In the genomic region with DNA sequence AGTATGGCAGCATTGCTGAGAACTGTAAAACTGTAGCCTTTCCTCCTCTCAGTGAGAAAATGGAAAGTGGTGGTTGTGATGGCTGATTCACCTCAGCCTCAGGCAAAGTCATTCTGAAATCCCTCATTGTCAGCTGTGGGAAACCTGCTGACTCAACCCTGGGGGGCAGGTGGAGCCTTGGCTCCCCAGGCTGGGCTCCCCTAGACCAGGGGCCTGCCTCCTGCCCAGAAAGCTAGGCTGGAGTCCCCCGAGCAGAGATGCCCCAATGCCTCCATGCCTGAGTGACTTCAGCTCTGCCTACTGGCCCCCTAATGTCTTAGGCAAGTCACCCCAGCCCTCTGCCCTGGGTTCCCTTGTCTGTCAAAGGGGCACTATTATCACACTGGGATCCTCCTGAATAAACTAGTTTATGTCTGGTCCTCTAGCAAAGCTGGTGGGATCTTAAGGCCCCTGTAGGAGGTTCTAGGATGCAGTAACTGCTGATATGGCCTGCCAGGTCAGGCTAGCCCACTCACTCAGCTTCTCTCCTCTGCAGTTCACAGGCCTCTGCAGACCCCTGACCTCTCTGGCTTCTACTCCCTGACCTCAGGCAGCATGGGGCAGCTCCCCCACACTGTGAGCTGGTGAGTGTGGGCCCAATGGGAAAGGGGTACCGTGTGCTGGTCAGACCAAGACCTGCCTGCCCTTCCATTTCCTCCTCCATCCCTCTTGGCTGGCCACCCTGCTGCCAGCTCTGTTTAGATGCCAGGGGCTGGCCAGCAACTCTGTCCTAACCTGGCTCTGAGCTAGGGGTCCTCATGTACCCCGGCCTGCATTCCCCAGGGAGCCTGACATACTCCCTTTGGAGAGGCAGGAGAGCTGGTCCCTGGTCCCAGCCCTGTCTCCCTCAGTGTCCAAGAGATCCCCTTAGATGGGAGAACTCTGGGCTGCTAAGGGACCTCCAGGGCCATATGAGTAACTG, we compare ENCODE assay signal across 8 cellular contexts. TPM values are rescaled to one million over a fixed set of nuclear protein-coding genes. Genes with fewer than 3 reads are reported as not detected.
DNase-seq lines count a peak whose midpoint lies in the region; ATAC-seq and FAIRE-seq lines count a peak whose summit lies in the region.

No MANE protein-coding gene starts in this region.

- no peak overlapping the region for H3K4me3 ChIP-seq in BLaER1 treated with 17β-estradiol and CSF1 and Interleukin-3, amounts not matched to agents 10 nM and 100 nM
- no peak overlapping the region for H3K4me3 ChIP-seq in mesenchymal stem cell (ENCODE audit: insufficient read depth in 1 of 2, low read depth in 1 of 2, low read length in 2 of 2)

- WGBS in mesenchymal stem cell = 96% methylated on average over 3 of the region's 3 CpGs

- H4K20me1 ChIP-seq in BLaER1 treated with 17β-estradiol and CSF1 and Interleukin-3, amounts not matched to agents 10 nM and 100 nM = peaks cover 87 to 99% (median 97%) of the 10 kb centered on the region in 11 experiments

- peaks cover 67% of the 10 kb centered on the region for H3K79me1 ChIP-seq in mesenchymal stem cell (replicated peaks; ENCODE audit: low read length, poor library complexity, severe bottlenecking)

- peaks cover 8% of the 10 kb centered on the region for H3K27me3 Mint-ChIP-seq in activated T-helper 1 cell treated with anti-CD3 and anti-CD28 coated beads, Interleukin-12 subunit alpha, Interleukin-12 subunit beta, Interleukin-2, Interleukin-4 antibody, amounts not matched to agents 30 ng/mL and 10 ng/mL and 1 ng/mL, durations not matched to agents 14 hours and 24 hours and 36 hours (ENCODE audit: insufficient read depth)

- no peak overlapping the region for H4K91ac ChIP-seq in mesenchymal stem cell (ENCODE audit: low read length)

- DNase-seq in activated T-helper 1 cell treated with anti-CD3 and anti-CD28 coated beads, Interleukin-12 subunit alpha, Interleukin-12 subunit beta, Interleukin-2, Interleukin-4 antibody, amounts not matched to agents 30 ng/mL and 10 ng/mL and 1 ng/mL, durations not matched to agents 14 hours and 24 hours and 36 hours (ENCODE audit: low spot score) = peak; percentile 46
- DNase-seq in mesenchymal stem cell (peak; percentile 54), NCI-H1930 (lab: John Stamatoyannopoulos, UW) (no peak), urothelium cell line (ENCODE audit: low spot score) (no peak), CD1c-positive myeloid dendritic cell (ENCODE audit: extremely low spot score) (no peak)

- H3K18ac ChIP-seq in mesenchymal stem cell (ENCODE audit: low read depth in 1 of 2, low read length in 2 of 2) = no peak overlapping the region

- intact Hi-C loops in activated T-helper 1 cell treated with anti-CD3 and anti-CD28 coated beads, Interleukin-12 subunit alpha, Interleukin-12 subunit beta, Interleukin-2, Interleukin-4 antibody, amounts not matched to agents 30 ng/mL and 10 ng/mL and 1 ng/mL, durations not matched to agents 14 hours and 24 hours and 36 hours (cut with micrococcal nuclease) = loop anchor here (1.0 kb wide), 4 partner anchors 26 to 67 kb away; no protein-coding TSS in a partner anchor

- H2BK5ac ChIP-seq in mesenchymal stem cell (ENCODE audit: low read depth, low read length, poor library complexity, severe bottlenecking) = no peak overlapping the region

- peak overlapping the region in 1 of 2 experiments; percentile 35 for H3K23ac ChIP-seq in mesenchymal stem cell (ENCODE audit: low read length in 2 of 2)

- no peaks in the 10 kb centered on the region for H3K27me3 ChIP-seq in BLaER1 treated with 17β-estradiol and CSF1 and Interleukin-3, amounts not matched to agents 10 nM and 100 nM
- H3K27me3 ChIP-seq in mesenchymal stem cell (ENCODE audit: control insufficient read depth in 1 of 2, insufficient read depth in 1 of 2, low read length in 2 of 2) = no peaks in the 10 kb centered on the region

- H3K9ac ChIP-seq in BLaER1 treated with 17β-estradiol and CSF1 and Interleukin-3, amounts not matched to agents 10 nM and 100 nM = peak overlapping the region in 2 of 11 experiments; percentile 10 to 34; a peak in 3 of 22 replicates
- H3K9ac ChIP-seq in mesenchymal stem cell (ENCODE audit: low read length) = peak overlapping the region; percentile 51

- no peak overlapping the region for H2BK120ac ChIP-seq in mesenchymal stem cell (ENCODE audit: low read depth, low read length)

- peak overlapping the region; percentile 72 to 90 (median 80) for H3K4me2 ChIP-seq in BLaER1 treated with 17β-estradiol and CSF1 and Interleukin-3, amounts not matched to agents 10 nM and 100 nM
- H3K4me2 ChIP-seq in mesenchymal stem cell (ENCODE audit: low read length, poor library complexity, severe bottlenecking) = no peak overlapping the region

- H3K36me3 ChIP-seq in BLaER1 treated with 17β-estradiol and CSF1 and Interleukin-3, amounts not matched to agents 10 nM and 100 nM = peaks cover 39 to 93% (median 64%) of the 10 kb centered on the region in 11 experiments
- H3K36me3 ChIP-seq in mesenchymal stem cell (ENCODE audit: control insufficient read depth in 1 of 2, insufficient read depth in 2 of 2, low read depth in 1 of 2, low read length in 2 of 2) = peaks cover 69 to 72% of the 10 kb centered on the region in 2 experiments

- H3K14ac ChIP-seq in mesenchymal stem cell (ENCODE audit: low read length in 2 of 2) = no peak overlapping the region

- peak overlapping the region; percentile 62 for H3K27ac Mint-ChIP-seq in activated T-helper 1 cell treated with anti-CD3 and anti-CD28 coated beads, Interleukin-12 subunit alpha, Interleukin-12 subunit beta, Interleukin-2, Interleukin-4 antibody, amounts not matched to agents 30 ng/mL and 10 ng/mL and 1 ng/mL, durations not matched to agents 14 hours and 24 hours and 36 hours

- no peak overlapping the region for H3K4me3 Mint-ChIP-seq in activated T-helper 1 cell treated with anti-CD3 and anti-CD28 coated beads, Interleukin-12 subunit alpha, Interleukin-12 subunit beta, Interleukin-2, Interleukin-4 antibody, amounts not matched to agents 30 ng/mL and 10 ng/mL and 1 ng/mL, durations not matched to agents 14 hours and 24 hours and 36 hours

- H3K4me1 Mint-ChIP-seq in activated T-helper 1 cell treated with anti-CD3 and anti-CD28 coated beads, Interleukin-12 subunit alpha, Interleukin-12 subunit beta, Interleukin-2, Interleukin-4 antibody, amounts not matched to agents 30 ng/mL and 10 ng/mL and 1 ng/mL, durations not matched to agents 14 hours and 24 hours and 36 hours (ENCODE audit: low read depth) = peaks cover 73% of the 10 kb centered on the region

- no peak overlapping the region for H2AK5ac ChIP-seq in mesenchymal stem cell (ENCODE audit: low read length, severe bottlenecking)

- H3K4ac ChIP-seq in mesenchymal stem cell (ENCODE audit: low read depth in 1 of 2, low read length in 2 of 2) = peak overlapping the region in 1 of 2 experiments; percentile 25

- no peak overlapping the region for H2BK12ac ChIP-seq in mesenchymal stem cell (ENCODE audit: low read length in 2 of 2)

- H4K8ac ChIP-seq in mesenchymal stem cell (ENCODE audit: low read length) = no peak overlapping the region

- peaks cover 35 to 78% (median 70%) of the 10 kb centered on the region in 10 experiments for H3K4me1 ChIP-seq in BLaER1 treated with 17β-estradiol and CSF1 and Interleukin-3, amounts not matched to agents 10 nM and 100 nM
- peaks cover 28% of the 10 kb centered on the region for H3K4me1 ChIP-seq in mesenchymal stem cell (ENCODE audit: control insufficient read depth, insufficient read depth, low read depth, low read length)

- no peak for FAIRE-seq in urothelium cell line (lab: Jason Lieb, UNC)

- H3K36me3 Mint-ChIP-seq in activated T-helper 1 cell treated with anti-CD3 and anti-CD28 coated beads, Interleukin-12 subunit alpha, Interleukin-12 subunit beta, Interleukin-2, Interleukin-4 antibody, amounts not matched to agents 30 ng/mL and 10 ng/mL and 1 ng/mL, durations not matched to agents 14 hours and 24 hours and 36 hours (ENCODE audit: low read depth) = peaks cover 41% of the 10 kb centered on the region

- ATAC-seq in GM19463 (IDR thresholded peaks at IDR 0.05; ENCODE audit: unreplicated experiment) (peak; percentile 87), HG03520 (IDR thresholded peaks at IDR 0.05; ENCODE audit: unreplicated experiment) (peak; percentile 76)

- H3K27ac ChIP-seq in BLaER1 treated with 17β-estradiol and CSF1 and Interleukin-3, amounts not matched to agents 10 nM and 100 nM = peak overlapping the region in 4 of 11 experiments; percentile 12 to 50 (median 21); a peak in 5 of 22 replicates
- no peak overlapping the region for H3K27ac ChIP-seq in mesenchymal stem cell (ENCODE audit: low read length, poor library complexity, severe bottlenecking)

- no peak overlapping the region for H2BK15ac ChIP-seq in mesenchymal stem cell (ENCODE audit: low read depth, poor library complexity, severe bottlenecking)

- H3K9me3 Mint-ChIP-seq in activated T-helper 1 cell treated with anti-CD3 and anti-CD28 coated beads, Interleukin-12 subunit alpha, Interleukin-12 subunit beta, Interleukin-2, Interleukin-4 antibody, amounts not matched to agents 30 ng/mL and 10 ng/mL and 1 ng/mL, durations not matched to agents 14 hours and 24 hours and 36 hours = no peaks in the 10 kb centered on the region

- no peak overlapping the region for H2AFZ ChIP-seq in mesenchymal stem cell (ENCODE audit: low read depth, low read length)

- H3K9me3 ChIP-seq in BLaER1 treated with 17β-estradiol and CSF1 and Interleukin-3, amounts not matched to agents 10 nM and 100 nM (replicated peaks in 1 of 11) = no peaks in the 10 kb centered on the region
- H3K9me3 ChIP-seq in mesenchymal stem cell (ENCODE audit: control insufficient read depth, low read length) = no peaks in the 10 kb centered on the region

RNA-seq across cellular contexts. Expression of a gene that starts 24.2 kb away (rescaled TPM):
- 76.3 and 77.2 TPM in 2 replicates for total RNA-seq in activated T-helper 1 cell treated with anti-CD3 and anti-CD28 coated beads, Interleukin-12 subunit alpha, Interleukin-12 subunit beta, Interleukin-2, Interleukin-4 antibody, amounts not matched to agents 30 ng/mL and 10 ng/mL and 1 ng/mL, durations not matched to agents 14 hours and 24 hours and 36 hours
- 1.4 TPM for polyA plus RNA-seq in mesenchymal stem cell (2013, experiment 1 of 2)
- polyA plus RNA-seq in mesenchymal stem cell (2013, experiment 2 of 2) = 1.4 TPM

RNA-seq across cellular contexts. Expression of a gene that starts 38.1 kb away (rescaled TPM):
- 259 and 265 TPM in 2 replicates for total RNA-seq in activated T-helper 1 cell treated with anti-CD3 and anti-CD28 coated beads, Interleukin-12 subunit alpha, Interleukin-12 subunit beta, Interleukin-2, Interleukin-4 antibody, amounts not matched to agents 30 ng/mL and 10 ng/mL and 1 ng/mL, durations not matched to agents 14 hours and 24 hours and 36 hours
- 556 TPM for polyA plus RNA-seq in mesenchymal stem cell (2013, experiment 1 of 2)
- 556 TPM for polyA plus RNA-seq in mesenchymal stem cell (2013, experiment 2 of 2)

Comparison
In these comparisons a context has a peak if more than half of its experiments do, and no peak if none do; other contexts are left out.
1. DNase-seq: peak in activated T-helper 1 cell treated with anti-CD3 and anti-CD28 coated beads, Interleukin-12 subunit alpha, Interleukin-12 subunit beta, Interleukin-2, Interleukin-4 antibody, amounts not matched to agents 30 ng/mL and 10 ng/mL and 1 ng/mL, durations not matched to agents 14 hours and 24 hours and 36 hours (single experiment) and mesenchymal stem cell (single experiment); none in NCI-H1930 (0 of 2), urothelium cell line (single experiment) and CD1c-positive myeloid dendritic cell (single experiment).